Comparison of ENCODE assay signal across 8 cellular contexts in the genomic region with DNA sequence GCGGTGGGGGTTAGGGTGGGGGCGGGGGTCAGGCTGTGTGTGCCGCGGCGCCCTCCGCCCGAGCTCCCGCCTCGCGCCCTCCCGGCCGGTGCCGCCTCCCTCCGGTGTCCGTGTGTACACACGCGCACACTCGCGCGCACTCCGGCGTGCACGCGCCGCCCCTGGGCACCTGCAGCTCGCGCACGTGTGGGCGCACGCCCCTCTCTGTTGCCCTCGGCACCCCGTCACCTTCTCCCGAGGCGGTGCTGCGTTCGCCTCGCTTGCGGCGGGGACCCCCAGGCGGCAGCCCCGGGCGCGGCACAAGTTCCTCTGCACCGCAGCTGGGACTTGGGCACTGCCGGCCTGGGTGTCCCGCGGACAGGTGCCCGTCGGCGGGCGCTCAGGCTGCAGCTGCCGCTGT. TPM values are rescaled to one million over a fixed set of nuclear protein-coding genes. Genes with fewer than 3 reads are reported as not detected.
DNase-seq lines count a peak whose midpoint lies in the region; ATAC-seq and TF ChIP-seq lines count a peak whose summit lies in the region.

No MANE protein-coding gene starts in this region.

- in situ Hi-C loops in SK-MEL-5 (cut with HindIII; ENCODE audit: low pct_unique_long_range_greater_than_20kb, low sequenced_read_pairs): no loop called here

- H3K79me2 ChIP-seq in neural cell (replicated peaks; ENCODE audit: insufficient read depth, low read length): no peaks in the 10 kb centered on the region

- no peak for TF ChIP-seq EP300 in neural cell (conservative IDR thresholded peaks at IDR 0.05; ENCODE audit: poor library complexity, severe bottlenecking)

- TF ChIP-seq CTCF in fibroblast of villous mesenchyme (IDR thresholded peaks at IDR 0.05; ENCODE audit: insufficient read depth, low read depth, low read length): no peak
- peak; percentile 53 for TF ChIP-seq CTCF in neural cell (IDR thresholded peaks at IDR 0.05; ENCODE audit: poor library complexity, severe bottlenecking)

- no peak overlapping the region for H3K27ac ChIP-seq in neural cell (ENCODE audit: low read length)

- H4K20me1 ChIP-seq in neural cell (ENCODE audit: insufficient read depth): no peaks in the 10 kb centered on the region

- no peak for ATAC-seq in HG03159 (IDR thresholded peaks at IDR 0.05; ENCODE audit: unreplicated experiment)

- peak; percentile 49 for TF ChIP-seq RAD21 in neural cell (conservative IDR thresholded peaks at IDR 0.05)

- no peaks in the 10 kb centered on the region for H3K27me3 ChIP-seq in neural cell (ENCODE audit: insufficient read depth, low read depth, low read length)

- peak overlapping the region; percentile 20 for H3K4me2 ChIP-seq in neural cell (ENCODE audit: low read length)

- peak; percentile 5 for DNase-seq in stimulated activated CD4-positive, alpha-beta T cell treated with anti-CD3 and anti-CD28 coated beads, Interleukin-15, amount 100 ng/mL, for 24 hours
- no peak for DNase-seq in stimulated activated CD4-positive, alpha-beta T cell treated with anti-CD3 and anti-CD28 coated beads, Interleukin-4, amount 100 ng/mL, for 1 hour
- peak; percentile 18 for DNase-seq in SK-MEL-5 (ENCODE audit: low read depth, low spot score)
- no peak for DNase-seq in fibroblast of villous mesenchyme (ENCODE audit: low read depth)
- no peak for DNase-seq in GF-D8 (lab: John Stamatoyannopoulos, UW)
- DNase-seq in activated CD4-positive, alpha-beta memory T cell treated with anti-CD3 and anti-CD28 coated beads, Interleukin-2, amount 10 ng/mL, durations not matched to agents 7 days and 5 days: no peak

- POLR2A ChIA-PET in activated CD4-positive, alpha-beta memory T cell treated with anti-CD3 and anti-CD28 coated beads, Interleukin-2, amount 10 ng/mL, durations not matched to agents 7 days and 5 days (lab: Charles Lee): no interaction called here

- H3K9me2 ChIP-seq in neural cell (ENCODE audit: insufficient read depth, low read length): no peaks in the 10 kb centered on the region

- H3K36me3 Mint-ChIP-seq in activated CD4-positive, alpha-beta memory T cell treated with anti-CD3 and anti-CD28 coated beads, Interleukin-2, amount 10 ng/mL, durations not matched to agents 7 days and 5 days (ENCODE audit: low read depth): no peaks in the 10 kb centered on the region

- H3K4me3 Mint-ChIP-seq in activated CD4-positive, alpha-beta memory T cell treated with anti-CD3 and anti-CD28 coated beads, Interleukin-2, amount 10 ng/mL, durations not matched to agents 7 days and 5 days: no peak overlapping the region

- H3K9me3 ChIP-seq in neural cell (ENCODE audit: low read length): peaks cover 7% of the 10 kb centered on the region

- H3K27me3 Mint-ChIP-seq in activated CD4-positive, alpha-beta memory T cell treated with anti-CD3 and anti-CD28 coated beads, Interleukin-2, amount 10 ng/mL, durations not matched to agents 7 days and 5 days: peaks cover 6% of the 10 kb centered on the region

- H2AFZ ChIP-seq in neural cell (ENCODE audit: low read depth, low read length): peak overlapping the region; percentile 80

- H3K9me3 Mint-ChIP-seq in activated CD4-positive, alpha-beta memory T cell treated with anti-CD3 and anti-CD28 coated beads, Interleukin-2, amount 10 ng/mL, durations not matched to agents 7 days and 5 days: peaks cover 8% of the 10 kb centered on the region

- H3K36me3 ChIP-seq in neural cell (ENCODE audit: insufficient read depth, low read length): no peaks in the 10 kb centered on the region

- H3K4me3 ChIP-seq in fibroblast of villous mesenchyme (ENCODE audit: low read depth, low read length) (peak overlapping the region; percentile 55), neural cell (ENCODE audit: low read length) (peak overlapping the region; percentile 82)

- CTCF ChIA-PET in activated CD4-positive, alpha-beta memory T cell treated with anti-CD3 and anti-CD28 coated beads, Interleukin-2, amount 10 ng/mL, durations not matched to agents 7 days and 5 days (lab: Charles Lee): interaction anchor here (0.6 kb wide), 1 partner anchor 410 kb away, joined by 5 read pairs; no protein-coding TSS in a partner anchor

- H3K9ac ChIP-seq in neural cell (ENCODE audit: low read length): peak overlapping the region; percentile 55

- H3K4me1 Mint-ChIP-seq in activated CD4-positive, alpha-beta memory T cell treated with anti-CD3 and anti-CD28 coated beads, Interleukin-2, amount 10 ng/mL, durations not matched to agents 7 days and 5 days: peaks cover 2% of the 10 kb centered on the region

- no peak overlapping the region for H3K27ac Mint-ChIP-seq in activated CD4-positive, alpha-beta memory T cell treated with anti-CD3 and anti-CD28 coated beads, Interleukin-2, amount 10 ng/mL, durations not matched to agents 7 days and 5 days

- no peaks in the 10 kb centered on the region for H3F3A ChIP-seq in neural cell (ENCODE audit: insufficient read depth, low read length, poor library complexity, severe bottlenecking)

TF ChIP-seq in neural cell, 6 proteins besides CTCF, POLR2A, EP300 and RAD21:
- TF ChIP-seq SMC3 (conservative IDR thresholded peaks at IDR 0.05; ENCODE audit: poor library complexity): peak; percentile 42
- TF ChIP-seq MXI1 (conservative IDR thresholded peaks at IDR 0.05; ENCODE audit: poor library complexity, severe bottlenecking): peak; percentile 95
- TF ChIP-seq, protein P1, sequence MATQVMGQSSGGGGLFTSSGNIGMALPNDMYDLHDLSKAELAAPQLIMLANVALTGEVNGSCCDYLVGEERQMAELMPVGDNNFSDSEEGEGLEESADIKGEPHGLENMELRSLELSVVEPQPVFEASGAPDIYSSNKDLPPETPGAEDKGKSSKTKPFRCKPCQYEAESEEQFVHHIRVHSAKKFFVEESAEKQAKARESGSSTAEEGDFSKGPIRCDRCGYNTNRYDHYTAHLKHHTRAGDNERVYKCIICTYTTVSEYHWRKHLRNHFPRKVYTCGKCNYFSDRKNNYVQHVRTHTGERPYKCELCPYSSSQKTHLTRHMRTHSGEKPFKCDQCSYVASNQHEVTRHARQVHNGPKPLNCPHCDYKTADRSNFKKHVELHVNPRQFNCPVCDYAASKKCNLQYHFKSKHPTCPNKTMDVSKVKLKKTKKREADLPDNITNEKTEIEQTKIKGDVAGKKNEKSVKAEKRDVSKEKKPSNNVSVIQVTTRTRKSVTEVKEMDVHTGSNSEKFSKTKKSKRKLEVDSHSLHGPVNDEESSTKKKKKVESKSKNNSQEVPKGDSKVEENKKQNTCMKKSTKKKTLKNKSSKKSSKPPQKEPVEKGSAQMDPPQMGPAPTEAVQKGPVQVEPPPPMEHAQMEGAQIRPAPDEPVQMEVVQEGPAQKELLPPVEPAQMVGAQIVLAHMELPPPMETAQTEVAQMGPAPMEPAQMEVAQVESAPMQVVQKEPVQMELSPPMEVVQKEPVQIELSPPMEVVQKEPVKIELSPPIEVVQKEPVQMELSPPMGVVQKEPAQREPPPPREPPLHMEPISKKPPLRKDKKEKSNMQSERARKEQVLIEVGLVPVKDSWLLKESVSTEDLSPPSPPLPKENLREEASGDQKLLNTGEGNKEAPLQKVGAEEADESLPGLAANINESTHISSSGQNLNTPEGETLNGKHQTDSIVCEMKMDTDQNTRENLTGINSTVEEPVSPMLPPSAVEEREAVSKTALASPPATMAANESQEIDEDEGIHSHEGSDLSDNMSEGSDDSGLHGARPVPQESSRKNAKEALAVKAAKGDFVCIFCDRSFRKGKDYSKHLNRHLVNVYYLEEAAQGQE (IDR thresholded peaks at IDR 0.05; ENCODE audit: borderline replicate concordance): no peak
- TF ChIP-seq POLR2AphosphoS5 (IDR thresholded peaks at IDR 0.05): no peak

RNA-seq across cellular contexts. Expression of a gene that starts 0.5 kb away (rescaled TPM):
- 1.3 and 3.3 TPM in 2 replicates for total RNA-seq in SK-MEL-5 (2014; rRNA removed; shearing (Covaris generic))
- polyA plus RNA-seq in SK-MEL-5 (2015; cell fraction: cytosol; rRNA removed): 0.39 and 1.3 TPM in 2 replicates
- polyA plus RNA-seq in SK-MEL-5 (2015; cell fraction: nucleus; rRNA removed): 1.4 and 5.5 TPM in 2 replicates
- total RNA-seq in fibroblast of villous mesenchyme: 1.6 and 1.7 TPM in 2 replicates
- 20.5 and 23.2 TPM in 2 replicates for polyA plus RNA-seq in neural cell
- polyA minus RNA-seq in neural cell: 76.9 and 126 TPM in 2 replicates
- total RNA-seq in activated CD4-positive, alpha-beta memory T cell treated with anti-CD3 and anti-CD28 coated beads, Interleukin-2, amount 10 ng/mL, durations not matched to agents 7 days and 5 days: not detected

RNA-seq across cellular contexts. Expression of a gene that starts 5.4 kb away (rescaled TPM):
- not detected in 2 replicates for total RNA-seq in SK-MEL-5 (2014; rRNA removed; shearing (Covaris generic))
- not detected in 2 replicates for polyA plus RNA-seq in SK-MEL-5 (2015; cell fraction: cytosol; rRNA removed)
- polyA plus RNA-seq in SK-MEL-5 (2015; cell fraction: nucleus; rRNA removed): not detected in 2 replicates
- total RNA-seq in fibroblast of villous mesenchyme: not detected in 2 replicates
- polyA plus RNA-seq in neural cell: not detected in 2 replicates
- polyA minus RNA-seq in neural cell: 0.46 TPM in 1 of 2 replicates, not detected in the other
- total RNA-seq in activated CD4-positive, alpha-beta memory T cell treated with anti-CD3 and anti-CD28 coated beads, Interleukin-2, amount 10 ng/mL, durations not matched to agents 7 days and 5 days: not detected

Comparison
In these comparisons a context has a peak if more than half of its experiments do, and no peak if none do; other contexts are left out.
1. DNase-seq: peak in stimulated activated CD4-positive, alpha-beta T cell treated with anti-CD3 and anti-CD28 coated beads, Interleukin-15, amount 100 ng/mL, for 24 hours (single experiment) and SK-MEL-5 (single experiment); none in stimulated activated CD4-positive, alpha-beta T cell treated with anti-CD3 and anti-CD28 coated beads, Interleukin-4, amount 100 ng/mL, for 1 hour (single experiment), fibroblast of villous mesenchyme (single experiment), GF-D8 (single experiment) and activated CD4-positive, alpha-beta memory T cell treated with anti-CD3 and anti-CD28 coated beads, Interleukin-2, amount 10 ng/mL, durations not matched to agents 7 days and 5 days (single experiment).